21 cellular contexts compared by ENCODE assay signal in the genomic region with DNA sequence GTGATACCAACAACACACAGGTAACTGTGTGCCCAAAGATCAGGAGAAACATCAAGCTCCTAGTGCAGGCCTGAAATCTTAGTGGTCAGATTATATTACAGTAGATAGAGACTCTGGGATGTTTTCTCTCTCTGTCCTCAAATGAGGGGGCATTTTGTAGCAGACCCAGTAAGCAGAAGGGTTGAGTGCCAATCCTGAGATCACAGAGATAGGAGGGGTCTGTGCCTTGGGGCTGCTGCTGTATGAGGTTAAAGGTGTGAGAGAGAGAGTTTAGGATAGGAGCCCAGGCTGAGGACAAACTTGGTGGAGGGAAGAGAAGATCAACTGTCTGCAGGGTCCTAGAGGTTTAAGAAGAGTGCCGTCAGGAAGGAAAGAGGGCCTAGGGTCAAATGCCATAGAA.
"Had no signal": no experiment of that assay in that cellular context is flagged by ENCODE, and none has a peak within 500 bp of the region (broad histone marks: within the 10 kb centered on the region; RNA-seq: fewer than 3 reads in every experiment).

No MANE protein-coding gene starts in this region.

- H3K4me1 Mint-ChIP-seq: naive thymus-derived CD4-positive, alpha-beta T cell; neural progenitor cell; stimulated activated naive B cell treated with anti-CD40 and anti-IgM and Interleukin-4, amounts not matched to agents 10 μg/mL and 1 μg/mL and 100 μg/mL, for 72 hours had no signal

- DNase-seq: islet precursor cell; left ventricle myocardium inferior; midbrain; mucosa of descending colon; naive thymus-derived CD4-positive, alpha-beta T cell; occipital lobe; retina; right cardiac atrium; stimulated activated CD4-positive, alpha-beta T cell treated with anti-CD3 and anti-CD28 coated beads, Interleukin-12 subunit alpha, Interleukin-12 subunit beta, amount 100 ng/mL, for 4 hours; stimulated activated CD4-positive, alpha-beta T cell treated with anti-CD3 and anti-CD28 coated beads, Interleukin-15, amount 100 ng/mL, for 24 hours; stimulated activated CD4-positive, alpha-beta T cell treated with anti-CD3 and anti-CD28 coated beads, Interleukin-2, amount 100 ng/mL, for 24 hours; stimulated activated CD4-positive, alpha-beta T cell treated with anti-CD3 and anti-CD28 coated beads, Interleukin-4, amount 100 ng/mL, for 1 hour; stimulated activated naive B cell treated with anti-CD40 and anti-IgM and Interleukin-4, amounts not matched to agents 10 μg/mL and 1 μg/mL and 100 μg/mL, for 72 hours; stimulated activated naive CD8-positive, alpha-beta T cell treated with anti-CD3 and anti-CD28 coated beads, Interleukin-15, Interleukin-2, amounts not matched to agents 100 U/mL and 50 U/mL, for 24 hours; stomach; testis; thyroid gland; transverse colon; upper lobe of left lung had no signal

- H3K4me3 Mint-ChIP-seq: naive thymus-derived CD4-positive, alpha-beta T cell; natural killer cell treated with Interleukin-12 subunit alpha and Interleukin-12 subunit beta and Interleukin-15 and Interleukin-18, amount 100 ng/mL, for 72 hours; neural progenitor cell; stimulated activated naive B cell treated with anti-CD40 and anti-IgM and Interleukin-4, amounts not matched to agents 10 μg/mL and 1 μg/mL and 100 μg/mL, for 72 hours had no signal

- H3K27ac Mint-ChIP-seq: natural killer cell treated with Interleukin-12 subunit alpha and Interleukin-12 subunit beta and Interleukin-15 and Interleukin-18, amount 100 ng/mL, for 72 hours; neural progenitor cell; stimulated activated naive B cell treated with anti-CD40 and anti-IgM and Interleukin-4, amounts not matched to agents 10 μg/mL and 1 μg/mL and 100 μg/mL, for 72 hours had no signal

- H3K36me3 Mint-ChIP-seq: natural killer cell treated with Interleukin-12 subunit alpha and Interleukin-12 subunit beta and Interleukin-15 and Interleukin-18, amount 100 ng/mL, for 72 hours; neural progenitor cell; stimulated activated naive B cell treated with anti-CD40 and anti-IgM and Interleukin-4, amounts not matched to agents 10 μg/mL and 1 μg/mL and 100 μg/mL, for 72 hours had no signal
